ENCODE assay signal across 34 cellular contexts in the genomic region with DNA sequence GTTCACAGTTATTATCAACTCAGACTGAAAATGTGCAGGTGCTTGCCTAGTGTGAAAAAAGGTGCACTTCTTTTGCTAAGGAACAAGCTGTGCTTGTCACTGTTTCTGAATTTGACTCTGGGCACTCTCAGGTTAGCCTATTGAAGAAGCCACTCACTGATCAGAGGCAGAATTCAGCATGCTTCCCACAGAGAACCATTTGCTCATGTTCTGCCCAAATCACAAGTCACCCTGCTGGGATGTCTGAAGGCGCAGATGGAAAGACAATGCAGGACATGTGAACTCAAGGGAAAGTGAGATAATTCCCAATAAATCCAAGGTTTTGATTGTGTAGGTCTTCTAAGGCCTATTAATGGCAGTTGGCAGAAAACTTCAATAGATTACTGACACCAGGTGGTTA.
"Had no signal": no experiment of that assay in that cellular context is flagged by ENCODE, and none has a peak within 500 bp of the region (broad histone marks: within the 10 kb centered on the region; RNA-seq: fewer than 3 reads in every experiment).

No MANE protein-coding gene starts in this region.

- ATAC-seq: activated CD4-positive, CD25-positive, alpha-beta regulatory T cell treated with anti-CD3 and anti-CD28 coated beads, Interleukin-2, amount 50 U/mL, for 24 hours; activated T-helper 17 cell treated with anti-CD3 and anti-CD28 coated beads, Interleukin-2, amount 50 U/mL, for 72 hours; left cardiac atrium; naive thymus-derived CD8-positive, alpha-beta T cell; sciatic nerve had no signal

- H3K9me3 Mint-ChIP-seq: activated CD4-positive, alpha-beta memory T cell treated with anti-CD3 and anti-CD28 coated beads, Interleukin-2, amount 10 ng/mL, durations not matched to agents 7 days and 5 days; activated T-cell treated with anti-CD3 and anti-CD28 coated beads, Interleukin-2, amount 50 U/mL, for 24 hours; activated T-helper 17 cell treated with anti-CD3 and anti-CD28 coated beads, Interleukin-2, amount 50 U/mL, for 72 hours; dendritic cell treated with granulocyte-macrophage colony-stimulating factor and Interleukin-4, amounts not matched to agents 40 ng/mL and 50 ng/mL, for 4 days; naive thymus-derived CD8-positive, alpha-beta T cell; stimulated activated naive CD8-positive, alpha-beta T cell treated with anti-CD3 and anti-CD28 coated beads, Interleukin-15, Interleukin-2, amounts not matched to agents 100 ng/mL and 50 ng/mL, for 24 hours; T-helper 1 cell treated with Interleukin-12 subunit alpha and Interleukin-12 subunit beta and Interleukin-4 antibody, amounts not matched to agents 30 μg/mL and 1 μg/mL, for 36 hours; type B pancreatic cell had no signal

- H3K4me1 ChIP-seq: esophagus squamous epithelium, uterus had no signal

- H3K36me3 ChIP-seq: brain microvascular endothelial cell, esophagus squamous epithelium, neutrophil, uterus had no signal

- H3K9me3 ChIP-seq: esophagus squamous epithelium, neutrophil, uterus had no signal

- FAIRE-seq: astrocyte, endometrium, keratinocyte, TTC549 had no signal

- H3K27ac ChIP-seq: brain microvascular endothelial cell, epithelial cell of prostate, esophagus squamous epithelium, neutrophil, skin epidermis, uterus, VCaP had no signal

- H3K4me1 Mint-ChIP-seq: activated CD4-positive, alpha-beta memory T cell treated with anti-CD3 and anti-CD28 coated beads, Interleukin-2, amount 10 ng/mL, durations not matched to agents 7 days and 5 days; activated T-helper 17 cell treated with anti-CD3 and anti-CD28 coated beads, Interleukin-2, amount 50 U/mL, for 72 hours had no signal

- H3K4me3 Mint-ChIP-seq: activated CD4-positive, alpha-beta memory T cell treated with anti-CD3 and anti-CD28 coated beads, Interleukin-2, amount 10 ng/mL, durations not matched to agents 7 days and 5 days; activated T-cell treated with anti-CD3 and anti-CD28 coated beads, Interleukin-2, amount 50 U/mL, for 24 hours; activated T-helper 17 cell treated with anti-CD3 and anti-CD28 coated beads, Interleukin-2, amount 50 U/mL, for 72 hours; dendritic cell treated with granulocyte-macrophage colony-stimulating factor and Interleukin-4, amounts not matched to agents 40 ng/mL and 50 ng/mL, for 4 days; naive thymus-derived CD8-positive, alpha-beta T cell; stimulated activated naive CD8-positive, alpha-beta T cell treated with anti-CD3 and anti-CD28 coated beads, Interleukin-15, Interleukin-2, amounts not matched to agents 100 ng/mL and 50 ng/mL, for 24 hours; T-helper 1 cell treated with Interleukin-12 subunit alpha and Interleukin-12 subunit beta and Interleukin-4 antibody, amounts not matched to agents 30 μg/mL and 1 μg/mL, for 36 hours; type B pancreatic cell had no signal

- DNase-seq: activated CD4-positive, alpha-beta memory T cell treated with anti-CD3 and anti-CD28 coated beads, Interleukin-2, amount 10 ng/mL, durations not matched to agents 7 days and 5 days; activated CD4-positive, alpha-beta T cell treated with anti-CD3 and anti-CD28 coated beads for 48 hours; activated CD8-positive, alpha-beta memory T cell treated with anti-CD3 and anti-CD28 coated beads, Interleukin-2, amount 50 U/mL, for 48 hours; activated gamma-delta T cell treated with Interleukin-2 at 50 U/mL for 16 hours; activated naive CD4-positive, alpha-beta T cell treated with anti-CD3 and anti-CD28 coated beads, Interleukin-2, amount 50 U/mL, for 16 hours; activated T-cell treated with anti-CD3 and anti-CD28 coated beads, Interleukin-2, amount 50 U/mL, for 24 hours; amniotic stem cell; brain microvascular endothelial cell; effector CD4-positive, alpha-beta T cell; esophagus squamous epithelium; foreskin melanocyte; left cardiac atrium; naive thymus-derived CD8-positive, alpha-beta T cell; stimulated activated CD4-positive, alpha-beta T cell treated with anti-CD3 and anti-CD28 coated beads, Interleukin-12 subunit alpha, Interleukin-12 subunit beta, amount 100 ng/mL, for 4 hours; stimulated activated CD4-positive, alpha-beta T cell treated with anti-CD3 and anti-CD28 coated beads, Interleukin-4, amount 100 ng/mL, for 1 hour; SW 1271; T-helper 9 cell; uterus had no signal

- H3K4me3 ChIP-seq: esophagus squamous epithelium, skin epidermis, uterus had no signal

- H3K27me3 ChIP-seq: brain microvascular endothelial cell, esophagus squamous epithelium, neutrophil, uterus had no signal

- H3K27ac Mint-ChIP-seq: activated CD4-positive, alpha-beta memory T cell treated with anti-CD3 and anti-CD28 coated beads, Interleukin-2, amount 10 ng/mL, durations not matched to agents 7 days and 5 days; activated T-cell treated with anti-CD3 and anti-CD28 coated beads, Interleukin-2, amount 50 U/mL, for 24 hours; activated T-helper 17 cell treated with anti-CD3 and anti-CD28 coated beads, Interleukin-2, amount 50 U/mL, for 72 hours; dendritic cell treated with granulocyte-macrophage colony-stimulating factor and Interleukin-4, amounts not matched to agents 40 ng/mL and 50 ng/mL, for 4 days; progenitor cell of endocrine pancreas; stimulated activated naive CD8-positive, alpha-beta T cell treated with anti-CD3 and anti-CD28 coated beads, Interleukin-15, Interleukin-2, amounts not matched to agents 100 ng/mL and 50 ng/mL, for 24 hours; T-helper 1 cell treated with Interleukin-12 subunit alpha and Interleukin-12 subunit beta and Interleukin-4 antibody, amounts not matched to agents 30 μg/mL and 1 μg/mL, for 36 hours; type B pancreatic cell had no signal

- H3K27me3 Mint-ChIP-seq: activated CD4-positive, alpha-beta memory T cell treated with anti-CD3 and anti-CD28 coated beads, Interleukin-2, amount 10 ng/mL, durations not matched to agents 7 days and 5 days; activated T-cell treated with anti-CD3 and anti-CD28 coated beads, Interleukin-2, amount 50 U/mL, for 24 hours; dendritic cell treated with granulocyte-macrophage colony-stimulating factor and Interleukin-4, amounts not matched to agents 40 ng/mL and 50 ng/mL, for 4 days; progenitor cell of endocrine pancreas; stimulated activated naive CD8-positive, alpha-beta T cell treated with anti-CD3 and anti-CD28 coated beads, Interleukin-15, Interleukin-2, amounts not matched to agents 100 ng/mL and 50 ng/mL, for 24 hours; type B pancreatic cell had no signal

- H3K36me3 Mint-ChIP-seq: naive thymus-derived CD8-positive, alpha-beta T cell; type B pancreatic cell had no signal
